In the genomic region with DNA sequence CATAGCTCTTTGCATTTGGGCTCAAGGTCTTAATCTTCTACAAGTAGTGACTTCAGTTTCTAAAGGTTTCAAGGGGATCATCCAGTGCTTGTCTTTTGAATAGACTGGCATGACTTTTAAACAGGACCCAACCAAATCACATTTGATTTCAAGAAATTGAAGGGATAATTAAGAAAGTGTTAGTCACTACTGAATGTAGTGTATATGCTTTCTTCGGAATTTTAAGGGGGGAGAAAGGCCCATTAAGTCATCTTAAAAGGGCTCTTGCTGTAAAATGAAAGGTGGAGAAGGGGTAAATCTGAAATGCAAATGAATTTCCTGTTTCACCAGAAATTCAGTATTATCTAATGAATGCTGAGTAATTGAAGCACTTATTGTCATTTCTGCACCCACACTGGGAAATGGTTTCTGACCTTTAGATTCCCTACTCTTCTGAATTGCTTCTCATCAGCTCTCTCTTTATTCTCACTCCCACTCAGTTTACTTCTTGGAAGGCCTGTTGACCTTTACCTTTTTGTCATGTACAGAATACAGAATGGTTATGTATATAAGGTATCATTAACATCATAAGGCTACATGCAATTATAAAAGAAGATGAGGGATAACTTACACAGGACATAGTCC, we compare ENCODE assay signal across 1 cellular context.
TF ChIP-seq lines count a peak whose summit lies in the region.

No MANE protein-coding gene starts in this region.

TF ChIP-seq in GM23338, 12 proteins besides CTCF, POLR2A, EP300 and RAD21:
- TF ChIP-seq, protein P1, sequence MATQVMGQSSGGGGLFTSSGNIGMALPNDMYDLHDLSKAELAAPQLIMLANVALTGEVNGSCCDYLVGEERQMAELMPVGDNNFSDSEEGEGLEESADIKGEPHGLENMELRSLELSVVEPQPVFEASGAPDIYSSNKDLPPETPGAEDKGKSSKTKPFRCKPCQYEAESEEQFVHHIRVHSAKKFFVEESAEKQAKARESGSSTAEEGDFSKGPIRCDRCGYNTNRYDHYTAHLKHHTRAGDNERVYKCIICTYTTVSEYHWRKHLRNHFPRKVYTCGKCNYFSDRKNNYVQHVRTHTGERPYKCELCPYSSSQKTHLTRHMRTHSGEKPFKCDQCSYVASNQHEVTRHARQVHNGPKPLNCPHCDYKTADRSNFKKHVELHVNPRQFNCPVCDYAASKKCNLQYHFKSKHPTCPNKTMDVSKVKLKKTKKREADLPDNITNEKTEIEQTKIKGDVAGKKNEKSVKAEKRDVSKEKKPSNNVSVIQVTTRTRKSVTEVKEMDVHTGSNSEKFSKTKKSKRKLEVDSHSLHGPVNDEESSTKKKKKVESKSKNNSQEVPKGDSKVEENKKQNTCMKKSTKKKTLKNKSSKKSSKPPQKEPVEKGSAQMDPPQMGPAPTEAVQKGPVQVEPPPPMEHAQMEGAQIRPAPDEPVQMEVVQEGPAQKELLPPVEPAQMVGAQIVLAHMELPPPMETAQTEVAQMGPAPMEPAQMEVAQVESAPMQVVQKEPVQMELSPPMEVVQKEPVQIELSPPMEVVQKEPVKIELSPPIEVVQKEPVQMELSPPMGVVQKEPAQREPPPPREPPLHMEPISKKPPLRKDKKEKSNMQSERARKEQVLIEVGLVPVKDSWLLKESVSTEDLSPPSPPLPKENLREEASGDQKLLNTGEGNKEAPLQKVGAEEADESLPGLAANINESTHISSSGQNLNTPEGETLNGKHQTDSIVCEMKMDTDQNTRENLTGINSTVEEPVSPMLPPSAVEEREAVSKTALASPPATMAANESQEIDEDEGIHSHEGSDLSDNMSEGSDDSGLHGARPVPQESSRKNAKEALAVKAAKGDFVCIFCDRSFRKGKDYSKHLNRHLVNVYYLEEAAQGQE (IDR thresholded peaks at IDR 0.05; ENCODE audit: unreplicated experiment): no peak
- TF ChIP-seq ZNF331 (CRISPR knock-in tag; IDR thresholded peaks at IDR 0.05; ENCODE audit: low read depth) (no peak), NANOG (IDR thresholded peaks at IDR 0.05; ENCODE audit: borderline replicate concordance) (peak; percentile 76; the same call in 1 of the 2 replicates)
